Comparison of ENCODE assay signal across 8 cellular contexts in the genomic region with DNA sequence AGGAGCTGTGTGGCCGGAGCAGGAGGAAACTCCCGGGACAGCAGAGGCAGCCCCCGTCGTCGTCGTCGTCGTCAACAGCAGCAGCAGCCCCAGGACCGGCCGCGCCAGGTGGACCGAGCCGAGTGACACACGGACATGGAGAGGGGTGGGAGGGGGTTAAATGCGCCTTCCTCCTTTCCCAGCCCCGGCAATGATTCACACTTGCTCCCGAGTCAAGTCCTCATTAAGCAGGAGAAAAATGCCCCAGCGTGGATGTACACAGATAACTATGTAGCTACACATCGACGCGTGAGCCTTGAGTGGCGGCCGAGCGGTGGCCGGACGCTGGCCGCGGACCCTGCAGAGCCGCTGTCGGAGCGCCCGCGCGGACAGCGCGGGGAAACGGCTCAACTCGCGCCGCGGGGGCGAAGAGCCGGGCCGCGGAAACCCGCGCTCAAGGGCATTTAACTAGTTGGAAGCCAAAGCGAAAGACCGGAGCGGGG. TPM values are rescaled to one million over a fixed set of nuclear protein-coding genes. Genes with fewer than 3 reads are reported as not detected.
DNase-seq lines count a peak whose midpoint lies in the region; ATAC-seq and TF ChIP-seq lines count a peak whose summit lies in the region.

No MANE protein-coding gene starts in this region.

- peaks cover 40% of the 10 kb centered on the region for H3K4me1 Mint-ChIP-seq in dendritic cell treated with granulocyte-macrophage colony-stimulating factor and Interleukin-4, amounts not matched to agents 40 ng/mL and 50 ng/mL, for 4 days (ENCODE audit: low read depth)

- H3K9me3 ChIP-seq in IMR-90 (ENCODE audit: control insufficient read depth, insufficient read depth, low read length) (no peaks in the 10 kb centered on the region), left lung (no peaks in the 10 kb centered on the region)

- H3K14ac ChIP-seq in IMR-90 (replicated peaks; ENCODE audit: low read depth, low read length), result peak overlapping the region; percentile 89

- H3K4me1 ChIP-seq in IMR-90 (ENCODE audit: control insufficient read depth, insufficient read depth, low read length), result peaks cover 4% of the 10 kb centered on the region; the same call in 1 of the 2 replicates
- H3K4me1 ChIP-seq in left lung, result peaks cover 15 to 31% of the 10 kb centered on the region in 2 donors

- H3K27me3 ChIP-seq in IMR-90 (ENCODE audit: control insufficient read depth, insufficient read depth, low read length) (no peaks in the 10 kb centered on the region), left lung (no peaks in the 10 kb centered on the region)

- peak; percentile 54 for DNase-seq in GM03348 (ENCODE audit: low spot score)
- peak; percentile 71 for DNase-seq in IMR-90
- DNase-seq in UCSD-AML1 (lab: John Stamatoyannopoulos, UW; ENCODE audit: unreplicated experiment), result peak; percentile 55
- peak; percentile 80 to 92 for DNase-seq in left lung
- DNase-seq in stimulated activated CD4-positive, alpha-beta T cell treated with anti-CD3 and anti-CD28 coated beads, Interleukin-4, amount 100 ng/mL, for 1 hour, result peak; percentile 29
- DNase-seq in MV-4-11 (lab: John Stamatoyannopoulos, UW), result no peak

- POLR2A ChIA-PET in IMR-90 (lab: Charles Lee; ENCODE audit: unreplicated experiment), result interaction anchor here (0.7 to 2.3 kb wide), 3 partner anchors 8 to 349 kb away, joined by 3 to 8 read pairs (median 7); no protein-coding TSS in a partner anchor

- H2BK5ac ChIP-seq in IMR-90 (ENCODE audit: low read depth, low read length, poor library complexity, severe bottlenecking), result peak overlapping the region; percentile 97

- BruUV-seq in IMR-90 (replicated peaks; lab: Mats Ljungman, UMichigan), result no TSS peak

- intact Hi-C loops in IMR-90 (cut with micrococcal nuclease), result loop anchor here (1.0 to 10.0 kb wide), 5 partner anchors 53 to 341 kb away; no protein-coding TSS in a partner anchor
- intact Hi-C loops in dendritic cell treated with granulocyte-macrophage colony-stimulating factor and Interleukin-4, amounts not matched to agents 40 ng/mL and 50 ng/mL, for 4 days (cut with micrococcal nuclease), result loop anchor here (1.0 to 10.0 kb wide), 5 partner anchors 55 to 768 kb away; partner anchors contain the start of gene USPL1
- intact Hi-C loops in left lung (cut with DNase I), result loop anchor here in 1 of 2 donors (5.0 kb wide), 1 partner anchor 263 kb away; no protein-coding TSS in a partner anchor

- peak overlapping the region; percentile 64; the same call in 1 of the 2 replicates for H3K56ac ChIP-seq in IMR-90 (ENCODE audit: extremely low read depth, insufficient read depth, low read length)

- H3K23ac ChIP-seq in IMR-90 (ENCODE audit: low read depth, low read length), result peak overlapping the region; percentile 86

- H3K27me3 Mint-ChIP-seq in dendritic cell treated with granulocyte-macrophage colony-stimulating factor and Interleukin-4, amounts not matched to agents 40 ng/mL and 50 ng/mL, for 4 days, result no peaks in the 10 kb centered on the region

- H3K79me1 ChIP-seq in IMR-90 (ENCODE audit: low read depth in 1 of 2, low read length in 2 of 2), result peaks cover 6 to 22% of the 10 kb centered on the region in 2 experiments; a peak in 3 of 4 replicates

- peak; percentile 49; the same call in 1 of the 2 replicates for TF ChIP-seq POLR2A in IMR-90 (IDR thresholded peaks at IDR 0.05; ENCODE audit: low read depth, low read length)

- peak overlapping the region; percentile 95 for H3K9ac ChIP-seq in IMR-90 (ENCODE audit: low read depth, low read length)

- TF ChIP-seq RAD21 in IMR-90 (IDR thresholded peaks at IDR 0.05; ENCODE audit: low read length), result no peak

- no peaks in the 10 kb centered on the region for H3K36me3 ChIP-seq in IMR-90 (ENCODE audit: control insufficient read depth, insufficient read depth, low read length)
- H3K36me3 ChIP-seq in left lung, result no peaks in the 10 kb centered on the region

- no peak overlapping the region for H2BK20ac ChIP-seq in IMR-90 (ENCODE audit: low read depth, low read length)

- H3K9me3 Mint-ChIP-seq in dendritic cell treated with granulocyte-macrophage colony-stimulating factor and Interleukin-4, amounts not matched to agents 40 ng/mL and 50 ng/mL, for 4 days, result no peaks in the 10 kb centered on the region

- peak overlapping the region in 1 of 2 experiments; percentile 51; a peak in 2 of 4 replicates for H4K8ac ChIP-seq in IMR-90 (ENCODE audit: low read depth in 2 of 2, low read length in 2 of 2)

- peaks cover 13% of the 10 kb centered on the region; the same call in 1 of the 2 replicates for H4K20me1 ChIP-seq in IMR-90 (ENCODE audit: insufficient read depth, low read length)

- dilution Hi-C loops in IMR-90 (cut with HindIII; ENCODE audit: low sequenced_read_pairs, unreplicated experiment), result no loop called here

- peak overlapping the region; percentile 87 for H2AK9ac ChIP-seq in IMR-90 (replicated peaks; ENCODE audit: low read depth, low read length, poor library complexity)

- H3K4me3 Mint-ChIP-seq in dendritic cell treated with granulocyte-macrophage colony-stimulating factor and Interleukin-4, amounts not matched to agents 40 ng/mL and 50 ng/mL, for 4 days, result peak overlapping the region; percentile 92

- peak overlapping the region; percentile 45; the same call in 1 of the 2 replicates for H2BK120ac ChIP-seq in IMR-90 (ENCODE audit: low read depth, low read length)

- H4K91ac ChIP-seq in IMR-90 (ENCODE audit: insufficient read depth, low read depth, low read length), result peak overlapping the region; percentile 74

- peak overlapping the region; percentile 99 for H3K27ac Mint-ChIP-seq in dendritic cell treated with granulocyte-macrophage colony-stimulating factor and Interleukin-4, amounts not matched to agents 40 ng/mL and 50 ng/mL, for 4 days

- peak overlapping the region; percentile 98 for H3K27ac ChIP-seq in IMR-90 (ENCODE audit: insufficient read depth, low read length)
- peak overlapping the region; percentile 96 to 99 for H3K27ac ChIP-seq in left lung

- in situ Hi-C loops in IMR-90 (cut with MboI; ENCODE audit: low sequenced_read_pairs), result loop anchor here (5.0 kb wide), 1 partner anchor 268 kb away; no protein-coding TSS in a partner anchor

- CTCF ChIA-PET in IMR-90 (lab: Yijun Ruan, JAX), result interaction anchor here (0.8 to 2.3 kb wide), 7 partner anchors 74 to 283 kb away, joined by 3 to 8 read pairs (median 3); no protein-coding TSS in a partner anchor

- peak overlapping the region; percentile 90 for H3K4me2 ChIP-seq in IMR-90 (ENCODE audit: low read depth, low read length)

- H2BK15ac ChIP-seq in IMR-90 (ENCODE audit: low read depth, low read length), result 0 out of 3 replicates have a peak overlapping the region, but pooled peaks have one; percentile 10

- peak overlapping the region; percentile 42 for H3K4ac ChIP-seq in IMR-90 (ENCODE audit: low read depth, low read length)

- H3K9me1 ChIP-seq in IMR-90 (ENCODE audit: insufficient read depth, low read length), result no peaks in the 10 kb centered on the region

- H2AK5ac ChIP-seq in IMR-90 (ENCODE audit: low read depth, low read length), result no peak overlapping the region; the same call in 1 of the 2 replicates

- TF ChIP-seq CTCF in IMR-90 (conservative IDR thresholded peaks at IDR 0.05; ENCODE audit: low read depth, low read length), result no peak
- TF ChIP-seq CTCF in left lung (IDR thresholded peaks at IDR 0.05), result no peak

- H3K4me3 ChIP-seq in IMR-90 (ENCODE audit: insufficient read depth, low read depth, low read length) (peak overlapping the region; percentile 81), left lung (peak overlapping the region; percentile 52 to 88)

- peaks cover 31% of the 10 kb centered on the region for H3K36me3 Mint-ChIP-seq in dendritic cell treated with granulocyte-macrophage colony-stimulating factor and Interleukin-4, amounts not matched to agents 40 ng/mL and 50 ng/mL, for 4 days (ENCODE audit: low read depth)

- no peak overlapping the region for H4K5ac ChIP-seq in IMR-90 (ENCODE audit: low read depth, low read length)

- H2AFZ ChIP-seq in IMR-90 (replicated peaks; ENCODE audit: low read length, poor library complexity), result peak overlapping the region; percentile 98

- ATAC-seq in GM21528 (IDR thresholded peaks at IDR 0.05; ENCODE audit: low FRiP score, unreplicated experiment) (peak; percentile 37), IMR-90 (ENCODE audit: low read depth) (peak; percentile 42), left lung (peak; percentile 45)

- H3K18ac ChIP-seq in IMR-90 (ENCODE audit: low read depth, low read length), result peak overlapping the region; percentile 35; the same call in 1 of the 2 replicates

- WGBS in IMR-90 (ENCODE audit: extremely low coverage in 2 of 2, insufficient read length in 1 of 2), 2 experiments, result 0% methylated on average over 18 of the region's 50 CpGs; no CpG with 5 or more reads in 1 of the 2 experiments

TF ChIP-seq in IMR-90, 13 proteins besides CTCF, POLR2A, EP300 and RAD21 (continues in another document):
- TF ChIP-seq MAZ (IDR thresholded peaks at IDR 0.05; ENCODE audit: borderline replicate concordance, low read depth, low read length) (peak; percentile 18; the same call in 1 of the 2 replicates), RFX5 (IDR thresholded peaks at IDR 0.05; ENCODE audit: low read depth, low read length) (no peak), SMC3 (IDR thresholded peaks at IDR 0.05; ENCODE audit: low read depth, low read length) (no peak), NFE2L2 (IDR thresholded peaks at IDR 0.05; ENCODE audit: low read depth, low read length) (no peak), FOS (IDR thresholded peaks at IDR 0.05; ENCODE audit: low read depth, low read length) (0 out of 2 replicates have a peak, but pooled peaks have one; percentile 5), RCOR1 (IDR thresholded peaks at IDR 0.05; ENCODE audit: insufficient replicate concordance, low read length) (no peak), CEBPB (IDR thresholded peaks at IDR 0.05; ENCODE audit: low read depth, low read length) (no peak), MXI1 (IDR thresholded peaks at IDR 0.05; ENCODE audit: borderline replicate concordance, low read depth, low read length) (no peak; the same call in 1 of the 2 replicates), BHLHE40 (IDR thresholded peaks at IDR 0.05; ENCODE audit: low read depth, low read length) (peak; percentile 38; the same call in 1 of the 2 replicates)
- TF ChIP-seq, protein P1, sequence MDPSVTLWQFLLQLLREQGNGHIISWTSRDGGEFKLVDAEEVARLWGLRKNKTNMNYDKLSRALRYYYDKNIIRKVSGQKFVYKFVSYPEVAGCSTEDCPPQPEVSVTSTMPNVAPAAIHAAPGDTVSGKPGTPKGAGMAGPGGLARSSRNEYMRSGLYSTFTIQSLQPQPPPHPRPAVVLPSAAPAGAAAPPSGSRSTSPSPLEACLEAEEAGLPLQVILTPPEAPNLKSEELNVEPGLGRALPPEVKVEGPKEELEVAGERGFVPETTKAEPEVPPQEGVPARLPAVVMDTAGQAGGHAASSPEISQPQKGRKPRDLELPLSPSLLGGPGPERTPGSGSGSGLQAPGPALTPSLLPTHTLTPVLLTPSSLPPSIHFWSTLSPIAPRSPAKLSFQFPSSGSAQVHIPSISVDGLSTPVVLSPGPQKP (IDR thresholded peaks at IDR 0.05; ENCODE audit: borderline replicate concordance, low read depth, low read length), result no peak

RNA-seq across cellular contexts. Expression of gene UBL3, which starts 0.6 kb away (rescaled TPM):
- 19.9 and 30.3 TPM in 2 replicates for total RNA-seq in IMR-90 (2012; rRNA removed)
- polyA plus RNA-seq in IMR-90 (2012; rRNA removed), result 14.3 and 16.0 TPM in 2 replicates
- polyA plus RNA-seq in IMR-90 (2012; cell fraction: cytosol; rRNA removed), result 5.7 and 6.5 TPM in 2 replicates
- 3.5 and 7.6 TPM in 2 replicates for polyA plus RNA-seq in IMR-90 (2012; cell fraction: nucleus; rRNA removed; ENCODE audit: low replicate concordance)
- total RNA-seq in left lung, result 10 to 100 TPM; 37.2 to 43.3 TPM
